ENCODE assay signal across 8 cellular contexts in genomic region chr9:22079873-22080341, GRCh38.
DNase-seq lines count a peak whose midpoint lies in the region; ATAC-seq and TF ChIP-seq lines count a peak whose summit lies in the region.

No MANE protein-coding gene starts in this region.

- H3K9me3 ChIP-seq in body of pancreas, result no peaks in the 10 kb centered on the region
- no peaks in the 10 kb centered on the region for H3K9me3 ChIP-seq in psoas muscle
- H3K9me3 ChIP-seq in stomach, result no peaks in the 10 kb centered on the region

- peak overlapping the region in 1 of 4 donors; percentile 67 for H3K27ac ChIP-seq in body of pancreas
- no peak overlapping the region for H3K27ac ChIP-seq in psoas muscle
- peak overlapping the region in 1 of 5 donors; percentile 1 for H3K27ac ChIP-seq in stomach

- ATAC-seq in body of pancreas (peak; percentile 82), psoas muscle (peak; percentile 27 to 79 (median 61))

- H3K36me3 ChIP-seq in body of pancreas (replicated peaks in 1 of 2; ENCODE audit: insufficient read depth in 1 of 2, low read depth in 2 of 2), result no peaks in the 10 kb centered on the region
- no peaks in the 10 kb centered on the region for H3K36me3 ChIP-seq in psoas muscle (ENCODE audit: insufficient read depth in 1 of 2, low read depth in 1 of 2)
- no peaks in the 10 kb centered on the region for H3K36me3 ChIP-seq in stomach

- TF ChIP-seq POLR2A in body of pancreas (IDR thresholded peaks at IDR 0.05) (no peak), stomach (IDR thresholded peaks at IDR 0.05) (no peak)

- peak; percentile 84 for DNase-seq in AG20443 (ENCODE audit: low spot score)
- peak; percentile 12 for DNase-seq in GM20000 (ENCODE audit: low spot score)
- DNase-seq in HuH-7.5 (ENCODE audit: low spot score), result peak; percentile 18
- DNase-seq in body of pancreas, result peak in 2 of 4 donors; percentile 11 to 38
- no peak for DNase-seq in psoas muscle
- no peak for DNase-seq in NCI-H146 (lab: John Stamatoyannopoulos, UW)
- DNase-seq in stomach, result no peak
- DNase-seq in occipital lobe (lab: John Stamatoyannopoulos, UW), result no peak

- WGBS in body of pancreas, 2 donors, result 52 to 58% methylated on average over 4 of the region's 4 CpGs
- 31 to 44% (median 35%) methylated on average over 4 of the region's 4 CpGs for WGBS in psoas muscle, 3 donors
- 62 to 77% (median 65%) methylated on average over 4 of the region's 4 CpGs for WGBS in stomach, 5 donors

- H3K27me3 ChIP-seq in body of pancreas, result no peaks in the 10 kb centered on the region
- H3K27me3 ChIP-seq in psoas muscle (ENCODE audit: insufficient read depth in 3 of 3, low read length in 2 of 3), result no peaks in the 10 kb centered on the region
- H3K27me3 ChIP-seq in stomach, result no peaks in the 10 kb centered on the region

- intact Hi-C loops in body of pancreas (cut with DNase I), result no loop called here
- intact Hi-C loops in psoas muscle (cut with DNase I), result no loop called here
- intact Hi-C loops in stomach (cut with DNase I; ENCODE audit: low total_unique reads), result no loop called here

- H3K4me3 ChIP-seq in body of pancreas (no peak overlapping the region), psoas muscle (no peak overlapping the region), stomach (no peak overlapping the region)

- TF ChIP-seq CTCF in GM20000 (IDR thresholded peaks at IDR 0.05; ENCODE audit: extremely low read depth, missing control alignments) (no peak), body of pancreas (IDR thresholded peaks at IDR 0.05) (no peak), psoas muscle (IDR thresholded peaks at IDR 0.05) (no peak), stomach (IDR thresholded peaks at IDR 0.05) (no peak)

- H3K4me1 ChIP-seq in body of pancreas (no peaks in the 10 kb centered on the region), psoas muscle (no peaks in the 10 kb centered on the region), stomach (peaks cover 0 to 11% (median 3%) of the 10 kb centered on the region in 4 donors)

- TF ChIP-seq EP300 in stomach (IDR thresholded peaks at IDR 0.05), result no peak

Comparison
In these comparisons a context has a peak if more than half of its experiments do, and no peak if none do; other contexts are left out.
1. DNase-seq: peak in AG20443 (single experiment), GM20000 (single experiment) and HuH-7.5 (single experiment); none in psoas muscle (0 of 2), NCI-H146 (single experiment), stomach (single experiment) and occipital lobe (single experiment).